Comparison of ENCODE assay signal across 8 cellular contexts in the genomic region with DNA sequence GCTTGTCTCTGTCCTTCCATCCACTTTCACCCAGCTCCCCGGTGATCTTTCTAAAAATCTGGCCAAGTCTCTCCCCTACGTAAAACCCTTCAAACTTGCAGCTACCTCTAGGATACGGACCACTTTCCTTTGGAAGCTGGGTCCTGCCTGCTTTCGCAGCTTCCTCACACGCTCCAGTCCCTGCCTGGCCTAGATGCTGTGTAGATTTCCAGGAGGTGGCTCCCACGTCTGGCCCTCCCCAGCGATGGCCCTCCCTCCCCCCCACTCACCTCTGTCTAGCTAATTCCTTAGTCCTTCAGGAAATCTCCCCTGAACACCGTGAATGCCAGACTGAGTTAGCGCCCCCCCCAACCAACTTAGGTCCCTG. TPM values are rescaled to one million over a fixed set of nuclear protein-coding genes. Genes with fewer than 3 reads are reported as not detected.
DNase-seq lines count a peak whose midpoint lies in the region; ATAC-seq and TF ChIP-seq lines count a peak whose summit lies in the region.

No MANE protein-coding gene starts in this region.

- peaks cover 44% of the 10 kb centered on the region for H3K79me2 ChIP-seq in SK-N-SH (ENCODE audit: insufficient read depth)
- peaks cover 41% of the 10 kb centered on the region for H3K79me2 ChIP-seq in hepatocyte

- peaks cover 34% of the 10 kb centered on the region for H4K20me1 ChIP-seq in SK-N-SH (ENCODE audit: insufficient read depth)
- H4K20me1 ChIP-seq in hepatocyte (ENCODE audit: insufficient read depth, poor library complexity, severe bottlenecking): peaks cover 20% of the 10 kb centered on the region

- H2AFZ ChIP-seq in SK-N-SH (ENCODE audit: low read depth): peak overlapping the region; percentile 60; the same call in 1 of the 2 replicates
- peak overlapping the region; percentile 87 for H2AFZ ChIP-seq in hepatocyte

- ATAC-seq in SK-N-SH treated with all-trans-retinoic acid at 6 μM for 48 hours: no peak; the same call in 2 of the 3 replicates
- no peak for ATAC-seq in HG03571 (IDR thresholded peaks at IDR 0.05; ENCODE audit: unreplicated experiment)
- ATAC-seq in GM21515 (IDR thresholded peaks at IDR 0.05; ENCODE audit: unreplicated experiment): no peak

- H3K9me2 ChIP-seq in SK-N-SH (no peaks in the 10 kb centered on the region), hepatocyte (replicated peaks; ENCODE audit: insufficient read depth) (no peaks in the 10 kb centered on the region)

- POLR2A ChIA-PET in SK-N-SH (lab: Yijun Ruan, JAX): interaction anchor here (0.8 to 2.6 kb wide), 9 partner anchors 9 to 81 kb away, joined by 3 to 12 read pairs (median 4); a partner anchor contains a TSS

- H3K36me3 ChIP-seq in SK-N-SH (replicated peaks in 1 of 2; ENCODE audit: control insufficient read depth in 1 of 2, insufficient read depth in 2 of 2, low read length in 1 of 2) (peaks cover 23 to 30% of the 10 kb centered on the region in 2 experiments), SJSA1 (peaks cover 42% of the 10 kb centered on the region), hepatocyte (replicated peaks; ENCODE audit: insufficient read depth, low read depth) (no peaks in the 10 kb centered on the region)

- H3K4me2 ChIP-seq in SK-N-SH (peak overlapping the region; percentile 97; the same call in 1 of the 2 replicates), hepatocyte (peak overlapping the region; percentile 87)

- 0 out of 2 replicates have a peak overlapping the region, but pooled peaks have one; percentile 99 for H3K9ac ChIP-seq in SK-N-SH

- peak overlapping the region in 1 of 2 experiments; percentile 47; a peak in 1 of 4 replicates for H3K27ac ChIP-seq in SK-N-SH (ENCODE audit: low read depth in 2 of 2, low read length in 1 of 2)
- H3K27ac ChIP-seq in SJSA1: no peak overlapping the region
- no peak overlapping the region for H3K27ac ChIP-seq in hepatocyte
- peak overlapping the region in 5 of 21 experiments; percentile 93 to 99 (median 97) for H3K27ac ChIP-seq in skin epidermis

- TF ChIP-seq EP300 in SK-N-SH (IDR thresholded peaks at IDR 0.05; ENCODE audit: borderline replicate concordance in 1 of 2, low read depth in 1 of 2, low read length in 1 of 2): no peak

- WGBS in SK-N-SH (ENCODE audit: low lambda C conversion rate): 44% methylated on average over 9 of the region's 9 CpGs
- WGBS in hepatocyte (ENCODE audit: low lambda C conversion rate, missing lambda C conversion rate): 70% methylated on average over 8 of the region's 9 CpGs

- CTCF ChIA-PET in SK-N-SH (lab: Yijun Ruan, JAX): interaction anchor here (0.6 to 4.6 kb wide), 48 partner anchors 10 to 636 kb away, joined by 3 to 80 read pairs (median 6); a partner anchor contains a TSS

- H3K9me3 ChIP-seq in SK-N-SH (no peaks in the 10 kb centered on the region), SJSA1 (replicated peaks) (0 out of 2 replicates have a peak, but pooled peaks cover 3% of the 10 kb centered on the region), hepatocyte (ENCODE audit: low read depth) (no peaks in the 10 kb centered on the region)

- H3K4me1 ChIP-seq in SK-N-SH (ENCODE audit: control insufficient read depth in 1 of 2, insufficient read depth in 2 of 2, low read depth in 1 of 2, low read length in 1 of 2) (peaks cover 10 to 23% of the 10 kb centered on the region in 2 experiments), SJSA1 (replicated peaks) (peaks cover 18% of the 10 kb centered on the region), hepatocyte (ENCODE audit: insufficient read depth) (peaks cover 12% of the 10 kb centered on the region)

- no peak for TF ChIP-seq CTCF in SK-N-SH (IDR thresholded peaks at IDR 0.05)
- TF ChIP-seq CTCF in hepatocyte (IDR thresholded peaks at IDR 0.05; ENCODE audit: poor library complexity): no peak

- no peak for TF ChIP-seq RAD21 in SK-N-SH (IDR thresholded peaks at IDR 0.05; ENCODE audit: low read length)

- H3K27me3 ChIP-seq in SK-N-SH (ENCODE audit: insufficient read depth) (peaks cover 5% of the 10 kb centered on the region; the same call in 1 of the 2 replicates), SJSA1 (replicated peaks) (no peaks in the 10 kb centered on the region), hepatocyte (no peaks in the 10 kb centered on the region)

- peak overlapping the region in 1 of 2 experiments; percentile 99; a peak in 2 of 4 replicates for H3K4me3 ChIP-seq in SK-N-SH (ENCODE audit: low read depth in 2 of 2, low read length in 1 of 2)
- H3K4me3 ChIP-seq in SJSA1: peak overlapping the region; percentile 79
- no peak overlapping the region for H3K4me3 ChIP-seq in hepatocyte
- peak overlapping the region in 5 of 7 experiments; percentile 57 to 98 (median 91) for H3K4me3 ChIP-seq in skin epidermis

- no peaks in the 10 kb centered on the region for H3F3A ChIP-seq in SK-N-SH (replicated peaks; ENCODE audit: insufficient read depth)

- no peak for DNase-seq in SK-N-SH
- no peak for DNase-seq in SJSA1 (ENCODE audit: low read depth in 1 of 2, low spot score in 2 of 2)
- DNase-seq in hepatocyte (ENCODE audit: low spot score): no peak
- no peak for DNase-seq in EL

TF ChIP-seq in SK-N-SH, 30 proteins besides CTCF, POLR2A, EP300 and RAD21 (continues in another document):
- TF ChIP-seq, protein P1, sequence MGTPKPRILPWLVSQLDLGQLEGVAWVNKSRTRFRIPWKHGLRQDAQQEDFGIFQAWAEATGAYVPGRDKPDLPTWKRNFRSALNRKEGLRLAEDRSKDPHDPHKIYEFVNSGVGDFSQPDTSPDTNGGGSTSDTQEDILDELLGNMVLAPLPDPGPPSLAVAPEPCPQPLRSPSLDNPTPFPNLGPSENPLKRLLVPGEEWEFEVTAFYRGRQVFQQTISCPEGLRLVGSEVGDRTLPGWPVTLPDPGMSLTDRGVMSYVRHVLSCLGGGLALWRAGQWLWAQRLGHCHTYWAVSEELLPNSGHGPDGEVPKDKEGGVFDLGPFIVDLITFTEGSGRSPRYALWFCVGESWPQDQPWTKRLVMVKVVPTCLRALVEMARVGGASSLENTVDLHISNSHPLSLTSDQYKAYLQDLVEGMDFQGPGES (IDR thresholded peaks at IDR 0.05; ENCODE audit: low read depth, low read length): no peak
- no peak for TF ChIP-seq FOXM1 (IDR thresholded peaks at IDR 0.05; ENCODE audit: low read depth)
- TF ChIP-seq, protein P2, sequence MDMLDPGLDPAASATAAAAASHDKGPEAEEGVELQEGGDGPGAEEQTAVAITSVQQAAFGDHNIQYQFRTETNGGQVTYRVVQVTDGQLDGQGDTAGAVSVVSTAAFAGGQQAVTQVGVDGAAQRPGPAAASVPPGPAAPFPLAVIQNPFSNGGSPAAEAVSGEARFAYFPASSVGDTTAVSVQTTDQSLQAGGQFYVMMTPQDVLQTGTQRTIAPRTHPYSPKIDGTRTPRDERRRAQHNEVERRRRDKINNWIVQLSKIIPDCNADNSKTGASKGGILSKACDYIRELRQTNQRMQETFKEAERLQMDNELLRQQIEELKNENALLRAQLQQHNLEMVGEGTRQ (IDR thresholded peaks at IDR 0.05; ENCODE audit: borderline replicate concordance, low read depth, low read length): no peak

TF ChIP-seq in SK-N-SH treated with all-trans-retinoic acid at 6 μM for 48 hours, 23 proteins besides CTCF, POLR2A, EP300 and RAD21:
- no peak for TF ChIP-seq OSR1 (CRISPR knock-in tag; IDR thresholded peaks at IDR 0.05)

RNA-seq across cellular contexts. Expression of a gene that starts 0.6 kb away (rescaled TPM):
- polyA plus RNA-seq in SK-N-SH (2012; rRNA removed): 122 and 137 TPM in 2 replicates
- polyA plus RNA-seq in SK-N-SH (2012; cell fraction: cytosol; rRNA removed): 127 and 134 TPM in 2 replicates
- 62.7 and 94.9 TPM in 2 replicates for polyA plus RNA-seq in SK-N-SH (2012; cell fraction: nucleus; rRNA removed)
- total RNA-seq in SJSA1 (2014; rRNA removed; shearing (Covaris generic)): 321 and 329 TPM in 2 replicates
- 97.9 and 121 TPM in 2 replicates for total RNA-seq in hepatocyte
- polyA plus RNA-seq in hepatocyte: 82.3 and 105 TPM in 2 replicates

RNA-seq across cellular contexts. Expression of a gene that starts 24.9 kb away (rescaled TPM):
- polyA plus RNA-seq in SK-N-SH (2012; rRNA removed) (16.9 and 21.5 TPM in 2 replicates), hepatocyte (5.1 and 7.2 TPM in 2 replicates)
- 7.3 and 9.0 TPM in 2 replicates for polyA plus RNA-seq in SK-N-SH (2012; cell fraction: cytosol; rRNA removed)
- 72.2 and 106 TPM in 2 replicates for polyA plus RNA-seq in SK-N-SH (2012; cell fraction: nucleus; rRNA removed)
- total RNA-seq in SJSA1 (2014; rRNA removed; shearing (Covaris generic)): 24.1 and 54.5 TPM in 2 replicates
- total RNA-seq in hepatocyte: 1.9 and 2.1 TPM in 2 replicates

RNA-seq across cellular contexts. Expression of a gene that starts 24.9 kb away (rescaled TPM):
- 266 and 337 TPM in 2 replicates for polyA plus RNA-seq in SK-N-SH (2012; rRNA removed)
- 259 and 311 TPM in 2 replicates for polyA plus RNA-seq in SK-N-SH (2012; cell fraction: cytosol; rRNA removed)
- polyA plus RNA-seq in SK-N-SH (2012; cell fraction: nucleus; rRNA removed): 195 and 246 TPM in 2 replicates
- total RNA-seq in SJSA1 (2014; rRNA removed; shearing (Covaris generic)): 88.5 and 115 TPM in 2 replicates
- total RNA-seq in hepatocyte: 83.0 and 98.5 TPM in 2 replicates
- 139 TPM in 2 replicates for polyA plus RNA-seq in hepatocyte

RNA-seq across cellular contexts. Expression of a gene that starts 28.1 kb away (rescaled TPM):
- polyA plus RNA-seq in SK-N-SH (2012; rRNA removed): 46.6 and 49.5 TPM in 2 replicates
- polyA plus RNA-seq in SK-N-SH (2012; cell fraction: cytosol; rRNA removed): 34.6 and 41.5 TPM in 2 replicates
- polyA plus RNA-seq in SK-N-SH (2012; cell fraction: nucleus; rRNA removed): 128 and 151 TPM in 2 replicates
- total RNA-seq in SJSA1 (2014; rRNA removed; shearing (Covaris generic)): 14.9 and 26.5 TPM in 2 replicates
- 37.7 and 47.9 TPM in 2 replicates for total RNA-seq in hepatocyte
- polyA plus RNA-seq in hepatocyte: 39.1 and 43.1 TPM in 2 replicates

RNA-seq across cellular contexts. Expression of a gene that starts 52.0 kb away (rescaled TPM):
- polyA plus RNA-seq in SK-N-SH (2012; rRNA removed): 26.5 and 28.4 TPM in 2 replicates
- polyA plus RNA-seq in SK-N-SH (2012; cell fraction: cytosol; rRNA removed): 8.5 and 14.2 TPM in 2 replicates
- 52.8 and 55.8 TPM in 2 replicates for polyA plus RNA-seq in SK-N-SH (2012; cell fraction: nucleus; rRNA removed)
- total RNA-seq in SJSA1 (2014; rRNA removed; shearing (Covaris generic)): 27.7 and 41.8 TPM in 2 replicates
- 26.8 and 27.4 TPM in 2 replicates for total RNA-seq in hepatocyte
- 18.3 and 19.9 TPM in 2 replicates for polyA plus RNA-seq in hepatocyte
